ENCODE assay signal across 1 cellular context in the genomic region with DNA sequence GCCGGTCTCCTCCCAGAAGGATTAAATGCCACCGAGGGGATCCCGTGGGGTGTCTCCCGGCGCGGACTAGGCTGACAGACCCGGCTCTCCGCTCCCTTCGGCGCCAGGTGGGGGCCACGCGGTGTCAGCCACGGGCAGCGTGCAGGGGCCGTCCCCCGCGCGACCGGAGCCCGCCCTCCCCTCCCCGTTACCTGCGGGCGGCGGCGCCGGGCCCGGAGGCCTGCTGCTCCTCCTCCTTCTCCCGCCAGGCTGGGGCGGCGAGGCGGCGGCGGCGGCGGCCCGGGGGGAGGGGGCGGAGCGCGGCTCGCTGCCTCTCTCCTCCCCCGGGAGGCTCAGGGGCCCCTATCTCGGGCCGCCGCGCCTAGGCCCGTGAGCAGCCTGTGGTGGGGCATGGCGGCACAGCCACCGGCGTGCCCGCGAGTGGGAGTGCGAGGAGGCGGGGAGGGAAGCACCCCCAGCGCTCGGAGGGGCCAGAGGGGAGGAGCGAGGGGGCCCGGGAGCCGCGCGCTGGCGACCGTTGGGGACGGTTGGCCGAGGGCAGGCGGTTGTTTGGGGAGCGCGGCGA.
TF ChIP-seq lines count a peak whose summit lies in the region.

No MANE protein-coding gene starts in this region.

TF ChIP-seq in HEK293, 187 proteins besides CTCF, POLR2A, EP300 and RAD21 (continued from another document):
- TF ChIP-seq, protein P1, sequence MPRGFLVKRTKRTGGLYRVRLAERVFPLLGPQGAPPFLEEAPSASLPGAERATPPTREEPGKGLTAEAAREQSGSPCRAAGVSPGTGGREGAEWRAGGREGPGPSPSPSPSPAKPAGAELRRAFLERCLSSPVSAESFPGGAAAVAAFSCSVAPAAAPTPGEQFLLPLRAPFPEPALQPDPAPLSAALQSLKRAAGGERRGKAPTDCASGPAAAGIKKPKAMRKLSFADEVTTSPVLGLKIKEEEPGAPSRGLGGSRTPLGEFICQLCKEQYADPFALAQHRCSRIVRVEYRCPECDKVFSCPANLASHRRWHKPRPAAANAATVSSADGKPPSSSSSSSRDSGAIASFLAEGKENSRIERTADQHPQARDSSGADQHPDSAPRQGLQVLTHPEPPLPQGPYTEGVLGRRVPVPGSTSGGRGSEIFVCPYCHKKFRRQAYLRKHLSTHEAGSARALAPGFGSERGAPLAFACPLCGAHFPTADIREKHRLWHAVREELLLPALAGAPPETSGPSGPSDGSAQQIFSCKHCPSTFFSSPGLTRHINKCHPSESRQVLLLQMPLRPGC (tag by site-specific recombination; IDR thresholded peaks at IDR 0.05) = no peak
- TF ChIP-seq ZNF155 (tag by site-specific recombination; IDR thresholded peaks at IDR 0.05) = no peak
- TF ChIP-seq WT1 (tag by site-specific recombination; IDR thresholded peaks at IDR 0.05) = no peak
- TF ChIP-seq ZXDB (tag by site-specific recombination; IDR thresholded peaks at IDR 0.05) = no peak
- TF ChIP-seq, protein P2, sequence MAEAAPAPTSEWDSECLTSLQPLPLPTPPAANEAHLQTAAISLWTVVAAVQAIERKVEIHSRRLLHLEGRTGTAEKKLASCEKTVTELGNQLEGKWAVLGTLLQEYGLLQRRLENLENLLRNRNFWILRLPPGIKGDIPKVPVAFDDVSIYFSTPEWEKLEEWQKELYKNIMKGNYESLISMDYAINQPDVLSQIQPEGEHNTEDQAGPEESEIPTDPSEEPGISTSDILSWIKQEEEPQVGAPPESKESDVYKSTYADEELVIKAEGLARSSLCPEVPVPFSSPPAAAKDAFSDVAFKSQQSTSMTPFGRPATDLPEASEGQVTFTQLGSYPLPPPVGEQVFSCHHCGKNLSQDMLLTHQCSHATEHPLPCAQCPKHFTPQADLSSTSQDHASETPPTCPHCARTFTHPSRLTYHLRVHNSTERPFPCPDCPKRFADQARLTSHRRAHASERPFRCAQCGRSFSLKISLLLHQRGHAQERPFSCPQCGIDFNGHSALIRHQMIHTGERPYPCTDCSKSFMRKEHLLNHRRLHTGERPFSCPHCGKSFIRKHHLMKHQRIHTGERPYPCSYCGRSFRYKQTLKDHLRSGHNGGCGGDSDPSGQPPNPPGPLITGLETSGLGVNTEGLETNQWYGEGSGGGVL (tag by site-specific recombination; IDR thresholded peaks at IDR 0.05) = peak; percentile 85
- TF ChIP-seq, protein P3, sequence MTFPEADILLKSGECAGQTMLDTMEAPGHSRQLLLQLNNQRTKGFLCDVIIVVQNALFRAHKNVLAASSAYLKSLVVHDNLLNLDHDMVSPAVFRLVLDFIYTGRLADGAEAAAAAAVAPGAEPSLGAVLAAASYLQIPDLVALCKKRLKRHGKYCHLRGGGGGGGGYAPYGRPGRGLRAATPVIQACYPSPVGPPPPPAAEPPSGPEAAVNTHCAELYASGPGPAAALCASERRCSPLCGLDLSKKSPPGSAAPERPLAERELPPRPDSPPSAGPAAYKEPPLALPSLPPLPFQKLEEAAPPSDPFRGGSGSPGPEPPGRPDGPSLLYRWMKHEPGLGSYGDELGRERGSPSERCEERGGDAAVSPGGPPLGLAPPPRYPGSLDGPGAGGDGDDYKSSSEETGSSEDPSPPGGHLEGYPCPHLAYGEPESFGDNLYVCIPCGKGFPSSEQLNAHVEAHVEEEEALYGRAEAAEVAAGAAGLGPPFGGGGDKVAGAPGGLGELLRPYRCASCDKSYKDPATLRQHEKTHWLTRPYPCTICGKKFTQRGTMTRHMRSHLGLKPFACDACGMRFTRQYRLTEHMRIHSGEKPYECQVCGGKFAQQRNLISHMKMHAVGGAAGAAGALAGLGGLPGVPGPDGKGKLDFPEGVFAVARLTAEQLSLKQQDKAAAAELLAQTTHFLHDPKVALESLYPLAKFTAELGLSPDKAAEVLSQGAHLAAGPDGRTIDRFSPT (tag by site-specific recombination; IDR thresholded peaks at IDR 0.05) = no peak
- no peak for TF ChIP-seq ZNF311 (tag by site-specific recombination; IDR thresholded peaks at IDR 0.05; ENCODE audit: borderline replicate concordance)
- no peak for TF ChIP-seq GFI1B (tag by site-specific recombination; IDR thresholded peaks at IDR 0.05)
